8 cellular contexts compared by ENCODE assay signal in the genomic region with DNA sequence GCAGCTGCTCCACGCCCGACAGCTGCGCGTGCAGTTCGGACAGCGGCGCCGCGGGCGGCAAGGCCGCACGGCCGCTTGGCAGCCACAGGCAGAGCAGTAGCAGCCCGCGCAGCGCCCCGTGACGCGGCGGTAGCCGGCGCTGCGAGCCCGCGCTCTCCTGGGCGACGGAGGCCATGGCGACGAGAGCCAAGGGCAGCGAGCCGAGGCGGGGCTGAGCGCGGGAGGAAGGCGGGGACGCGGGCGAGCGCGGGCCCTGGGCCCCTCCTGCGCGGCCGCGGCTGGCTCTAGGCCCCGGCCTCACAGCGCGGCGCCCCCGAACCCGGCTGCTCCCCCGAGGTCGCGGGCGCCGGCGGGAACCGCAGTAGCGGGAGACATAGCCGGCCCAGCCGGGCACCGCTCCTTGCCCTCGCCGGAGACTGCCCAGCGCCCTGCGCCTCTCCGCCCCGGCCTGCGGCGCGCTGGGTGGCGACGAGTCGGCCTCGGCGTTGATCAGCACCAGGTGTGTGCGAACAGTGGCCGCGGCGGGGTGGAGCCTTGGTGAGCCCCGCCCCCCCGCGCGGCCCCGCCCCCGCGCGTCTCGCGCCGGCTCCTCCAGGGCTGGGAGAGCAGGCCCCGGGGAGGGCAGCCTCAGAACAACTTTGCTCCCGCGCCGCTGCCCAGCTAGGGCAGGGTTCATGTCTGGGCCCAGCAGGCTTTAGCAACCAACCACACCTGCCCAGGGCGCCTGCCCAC. TPM values are rescaled to one million over a fixed set of nuclear protein-coding genes. Genes with fewer than 3 reads are reported as not detected.
DNase-seq lines count a peak whose midpoint lies in the region; ATAC-seq and TF ChIP-seq lines count a peak whose summit lies in the region.

A gene with protein sequence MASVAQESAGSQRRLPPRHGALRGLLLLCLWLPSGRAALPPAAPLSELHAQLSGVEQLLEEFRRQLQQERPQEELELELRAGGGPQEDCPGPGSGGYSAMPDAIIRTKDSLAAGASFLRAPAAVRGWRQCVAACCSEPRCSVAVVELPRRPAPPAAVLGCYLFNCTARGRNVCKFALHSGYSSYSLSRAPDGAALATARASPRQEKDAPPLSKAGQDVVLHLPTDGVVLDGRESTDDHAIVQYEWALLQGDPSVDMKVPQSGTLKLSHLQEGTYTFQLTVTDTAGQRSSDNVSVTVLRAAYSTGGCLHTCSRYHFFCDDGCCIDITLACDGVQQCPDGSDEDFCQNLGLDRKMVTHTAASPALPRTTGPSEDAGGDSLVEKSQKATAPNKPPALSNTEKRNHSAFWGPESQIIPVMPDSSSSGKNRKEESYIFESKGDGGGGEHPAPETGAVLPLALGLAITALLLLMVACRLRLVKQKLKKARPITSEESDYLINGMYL (minus strand): TSS at position 514 of the 732 bp plus-strand sequence. CDS start 339 bp downstream, at position 175.

- H3K27me3 Mint-ChIP-seq in T-helper 1 cell treated with Interleukin-12 subunit alpha and Interleukin-12 subunit beta and Interleukin-4 antibody, amounts not matched to agents 30 μg/mL and 1 μg/mL, for 36 hours (ENCODE audit: low read depth): peaks cover 50% of the 10 kb centered on the region
- peaks cover 5% of the 10 kb centered on the region for H3K27me3 Mint-ChIP-seq in type B pancreatic cell

- H3K36me3 ChIP-seq in heart right ventricle: no peaks in the 10 kb centered on the region

- no peaks in the 10 kb centered on the region for H3K27me3 ChIP-seq in heart right ventricle

- TF ChIP-seq CTCF in GM10266 (IDR thresholded peaks at IDR 0.05; ENCODE audit: control insufficient read depth, insufficient read depth, low read depth, missing control alignments) (no peak), heart right ventricle (IDR thresholded peaks at IDR 0.05) (peak in 1 of 9 donors; percentile 1), type B pancreatic cell (conservative IDR thresholded peaks at IDR 0.05) (no peak)

- DNase-seq in GM10266 (ENCODE audit: extremely low spot score) (peak; percentile 94), NCI-H128 (lab: John Stamatoyannopoulos, UW; ENCODE audit: unreplicated experiment) (peak; percentile 77), amniotic stem cell (lab: John Stamatoyannopoulos, UW) (peak; percentile 26), heart right ventricle (peak; percentile 75 to 85), posterior vena cava (ENCODE audit: low spot score) (peak; percentile 92), type B pancreatic cell (ENCODE audit: extremely low spot score, unreplicated experiment) (peak; percentile 96)

- H3K4me1 Mint-ChIP-seq in T-helper 1 cell treated with Interleukin-12 subunit alpha and Interleukin-12 subunit beta and Interleukin-4 antibody, amounts not matched to agents 30 μg/mL and 1 μg/mL, for 36 hours (ENCODE audit: low read depth): peaks cover 15% of the 10 kb centered on the region
- H3K4me1 Mint-ChIP-seq in type B pancreatic cell (ENCODE audit: unreplicated experiment): peaks cover 31% of the 10 kb centered on the region

- peaks cover 0 to 31% (median 19%) of the 10 kb centered on the region in 9 donors for H3K4me1 ChIP-seq in heart right ventricle

- H3K27ac Mint-ChIP-seq in T-helper 1 cell treated with Interleukin-12 subunit alpha and Interleukin-12 subunit beta and Interleukin-4 antibody, amounts not matched to agents 30 μg/mL and 1 μg/mL, for 36 hours: no peak within 1 kb of the TSS
- peak within 1 kb of the TSS; percentile 96 for H3K27ac Mint-ChIP-seq in type B pancreatic cell

- peak within 1 kb of the TSS; percentile 77 for H3K4me3 Mint-ChIP-seq in T-helper 1 cell treated with Interleukin-12 subunit alpha and Interleukin-12 subunit beta and Interleukin-4 antibody, amounts not matched to agents 30 μg/mL and 1 μg/mL, for 36 hours
- H3K4me3 Mint-ChIP-seq in type B pancreatic cell: peak within 1 kb of the TSS; percentile 94

- peak; percentile 89 for ATAC-seq in HG02759 (IDR thresholded peaks at IDR 0.05; ENCODE audit: unreplicated experiment)
- peak; percentile 91 to 95 (median 94) for ATAC-seq in heart right ventricle

- intact Hi-C loops in heart right ventricle (cut with DNase I): loop anchor here in 4 of 10 donors (2.0 kb wide), 3 partner anchors 23 to 33 kb away; no protein-coding TSS in a partner anchor
- intact Hi-C loops in posterior vena cava (cut with DNase I): no loop called here

- no peaks in the 10 kb centered on the region for H3K9me3 ChIP-seq in heart right ventricle

- H3K9me3 Mint-ChIP-seq in T-helper 1 cell treated with Interleukin-12 subunit alpha and Interleukin-12 subunit beta and Interleukin-4 antibody, amounts not matched to agents 30 μg/mL and 1 μg/mL, for 36 hours: no peaks in the 10 kb centered on the region
- no peaks in the 10 kb centered on the region for H3K9me3 Mint-ChIP-seq in type B pancreatic cell

- no peaks in the 10 kb centered on the region for H3K36me3 Mint-ChIP-seq in T-helper 1 cell treated with Interleukin-12 subunit alpha and Interleukin-12 subunit beta and Interleukin-4 antibody, amounts not matched to agents 30 μg/mL and 1 μg/mL, for 36 hours (ENCODE audit: low read depth)
- peaks cover 10% of the 10 kb centered on the region for H3K36me3 Mint-ChIP-seq in type B pancreatic cell

- peak within 1 kb of the TSS; percentile 63 to 95 (median 90) for H3K27ac ChIP-seq in heart right ventricle

- WGBS in heart right ventricle, 2 donors: 0% methylated on average over 67 to 95 of the region's 95 CpGs

- peak within 1 kb of the TSS; percentile 50 to 82 (median 72) for H3K4me3 ChIP-seq in heart right ventricle

RNA-seq across cellular contexts. Expression of the gene that starts here (rescaled TPM):
- 10 to 100 TPM in 9 of 10 donors, 1 to 10 TPM in 1; 7.6 to 21.0 (median 15.3) TPM for total RNA-seq in heart right ventricle
- 1 to 10 TPM in 1 of 2 donors, under 1 TPM in 1; 0.51 to 5.2 TPM for polyA plus RNA-seq in heart right ventricle
- total RNA-seq in posterior vena cava: 10 to 100 TPM; 20.0 to 26.3 TPM
- 56.6 and 66.4 TPM in 2 replicates for total RNA-seq in type B pancreatic cell (ENCODE audit: low replicate concordance)

Comparison
In these comparisons a context has a peak if more than half of its experiments do, and no peak if none do; other contexts are left out.
1. Peak in every context shown above with its lines: DNase-seq, ATAC-seq, H3K4me3 ChIP-seq and H3K27ac ChIP-seq.
2. DNase-seq: peak in every context shown above with its lines; median percentile 96 in type B pancreatic cell; 94 in GM10266; 92 in posterior vena cava; 80 in heart right ventricle; 77 in NCI-H128; 26 in amniotic stem cell.